18 cellular contexts compared by ENCODE assay signal in genomic region chr1:164671597-164672327, GRCh38.
DNase-seq lines count a peak whose midpoint lies in the region; ATAC-seq, FAIRE-seq and TF ChIP-seq lines count a peak whose summit lies in the region.
"Had no signal": no experiment of that assay in that cellular context is flagged by ENCODE, and none has a peak within 500 bp of the region (broad histone marks: within the 10 kb centered on the region; RNA-seq: fewer than 3 reads in every experiment).

No MANE protein-coding gene starts in this region.

- no peak overlapping the region for H2AFZ ChIP-seq in H1 (ENCODE audit: low read length)

- TF ChIP-seq RAD21 in A549 (conservative IDR thresholded peaks at IDR 0.05 in 1 of 2, IDR thresholded peaks at IDR 0.05 in 1 of 2) (no peak), H1 (IDR thresholded peaks at IDR 0.05 in 1 of 2, conservative IDR thresholded peaks at IDR 0.05 in 1 of 2; ENCODE audit: low read depth in 2 of 2, low read length in 2 of 2) (no peak)

- H3K27ac Mint-ChIP-seq in T-helper 17 cell = no peak overlapping the region
- H3K27ac Mint-ChIP-seq: activated CD4-positive, alpha-beta T cell treated with anti-CD3 and anti-CD28 coated beads, Interleukin-2, amount 10 ng/mL, durations not matched to agents 7 days and 5 days; stimulated activated naive CD8-positive, alpha-beta T cell treated with anti-CD3 and anti-CD28 coated beads, Interleukin-15, Interleukin-2, amounts not matched to agents 100 ng/mL and 50 ng/mL, for 24 hours had no signal

- H4K20me1 ChIP-seq in H1 (replicated peaks in 1 of 2; ENCODE audit: control insufficient read depth in 1 of 2, insufficient read depth in 2 of 2, low read length in 2 of 2) = peaks cover 9 to 13% of the 10 kb centered on the region in 2 experiments

- TF ChIP-seq EP300 in A549 (IDR thresholded peaks at IDR 0.05) = no peak
- no peak for TF ChIP-seq EP300 in H1 (IDR thresholded peaks at IDR 0.05; ENCODE audit: borderline replicate concordance in 1 of 2, low read depth in 2 of 2, low read length in 2 of 2)

- no peaks in the 10 kb centered on the region for H3K27me3 ChIP-seq in H1 (replicated peaks in 1 of 4; ENCODE audit: control insufficient read depth in 3 of 4, extremely low read depth in 1 of 4, insufficient read depth in 3 of 4, low read length in 3 of 4)
- H3K27me3 ChIP-seq: heart right ventricle had no signal

- no peak overlapping the region for H3K4me3 Mint-ChIP-seq in T-helper 17 cell
- H3K4me3 Mint-ChIP-seq: activated CD4-positive, alpha-beta T cell treated with anti-CD3 and anti-CD28 coated beads, Interleukin-2, amount 10 ng/mL, durations not matched to agents 7 days and 5 days; activated T-cell treated with anti-CD3 and anti-CD28 coated beads, Interleukin-2, amount 50 U/mL, for 4 hours; stimulated activated naive CD8-positive, alpha-beta T cell treated with anti-CD3 and anti-CD28 coated beads, Interleukin-15, Interleukin-2, amounts not matched to agents 100 ng/mL and 50 ng/mL, for 24 hours had no signal

- no peak overlapping the region for H3K56ac ChIP-seq in H1 (replicated peaks; ENCODE audit: insufficient read length, low read depth, low read length)

- H3K14ac ChIP-seq in H1 (ENCODE audit: insufficient read length) = no peak overlapping the region

- H4K5ac ChIP-seq in H1 (ENCODE audit: insufficient read length, low read depth, low read length) = no peak overlapping the region

- peaks cover 14 to 96% of the 10 kb centered on the region in 2 experiments for H3K79me2 ChIP-seq in H1 (ENCODE audit: control insufficient read depth in 1 of 2, insufficient read depth in 2 of 2, low read length in 2 of 2)

- H3K4me3 ChIP-seq in A549 (no peak overlapping the region), H1 (ENCODE audit: extremely low read depth in 1 of 4, insufficient read depth in 2 of 4, low read depth in 3 of 4, low read length in 4 of 4) (no peak overlapping the region), mesodermal cell (ENCODE audit: extremely low read depth, insufficient read depth, low read length, poor library complexity, severe bottlenecking) (no peak overlapping the region)
- H3K4me3 ChIP-seq: heart right ventricle had no signal

- no peak for FAIRE-seq in A549 (lab: Jason Lieb, UNC)
- FAIRE-seq in H1 (lab: Jason Lieb, UNC) = peak; percentile 7

- H3K27me3 Mint-ChIP-seq in T-helper 17 cell = no peaks in the 10 kb centered on the region
- H3K27me3 Mint-ChIP-seq: activated CD4-positive, alpha-beta T cell treated with anti-CD3 and anti-CD28 coated beads, Interleukin-2, amount 10 ng/mL, durations not matched to agents 7 days and 5 days had no signal

- POLR2A ChIA-PET in A549 (lab: Yijun Ruan, JAX) (no interaction called here), H1 (lab: Charles Lee; ENCODE audit: partially characterized antibody) (interaction anchor here (0.6 kb wide), 1 partner anchor 40 kb away, joined by 3 read pairs; no protein-coding TSS in a partner anchor)

- H2BK5ac ChIP-seq in H1 (ENCODE audit: low read depth, low read length) = peak overlapping the region; percentile 63; the same call in 1 of the 2 replicates

- H4K91ac ChIP-seq in H1 (replicated peaks; ENCODE audit: insufficient read length, low read length) = no peak overlapping the region

- no peak overlapping the region for H2BK120ac ChIP-seq in H1 (replicated peaks; ENCODE audit: low read depth, low read length)

- TF ChIP-seq CTCF in A549 (IDR thresholded peaks at IDR 0.05) (no peak), H1 (IDR thresholded peaks at IDR 0.05; ENCODE audit: control extremely low read depth in 1 of 3, insufficient read depth in 1 of 3, low read depth in 1 of 3, low read length in 3 of 3) (no peak)

- no peak overlapping the region for H3K4ac ChIP-seq in H1 (replicated peaks; ENCODE audit: insufficient read length, low read depth, low read length)

- H3K36me3 Mint-ChIP-seq in T-helper 17 cell (ENCODE audit: low read depth) = no peaks in the 10 kb centered on the region

- peaks cover 16% of the 10 kb centered on the region for H3K79me1 ChIP-seq in H1 (ENCODE audit: low read depth, low read length)

- no peak overlapping the region; the same call in 1 of the 2 replicates for H2AK5ac ChIP-seq in H1 (ENCODE audit: low read depth, low read length)

- H3K4me1 ChIP-seq in A549 (peaks cover 47% of the 10 kb centered on the region), H1 (replicated peaks in 1 of 4; ENCODE audit: control insufficient read depth in 3 of 4, insufficient read depth in 4 of 4, low read length in 3 of 4) (peaks cover 5 to 24% (median 17%) of the 10 kb centered on the region in 4 experiments; a peak in 5 of 7 replicates), mesodermal cell (ENCODE audit: control insufficient read depth, insufficient read depth, low read length, poor library complexity, severe bottlenecking) (peaks cover 16% of the 10 kb centered on the region)

- H2BK15ac ChIP-seq in H1 (ENCODE audit: low read length) = no peak overlapping the region

- ATAC-seq in A549 (peak in 1 of 2 experiments; percentile 49; a peak in 3 of 6 replicates), HG02973 (IDR thresholded peaks at IDR 0.05; ENCODE audit: unreplicated experiment) (no peak), T-helper 17 cell (no peak)
- ATAC-seq: activated T-cell treated with anti-CD3 and anti-CD28 coated beads, Interleukin-2, amount 50 U/mL, for 4 hours had no signal

- no peak for DNase-seq in A549 (ENCODE audit: low read depth in 1 of 2, low spot score in 1 of 2)
- DNase-seq in HCEC 1CT = peak; percentile 2
- DNase-seq in H1 (ENCODE audit: low read depth in 1 of 2, low spot score in 2 of 2) = no peak
- no peak for DNase-seq in NCI-H1436 treated with DMSO at 0.1 percent for 48 hours (lab: John Stamatoyannopoulos, UW)
- no peak for DNase-seq in NCI-H2029 treated with DMSO at 0.1 percent for 48 hours (lab: John Stamatoyannopoulos, UW)
- DNase-seq in T-helper 17 cell = no peak
- DNase-seq: activated CD4-positive, alpha-beta T cell treated with anti-CD3 and anti-CD28 coated beads, Interleukin-2, amount 10 ng/mL, durations not matched to agents 7 days and 5 days; activated T-cell treated with anti-CD3 and anti-CD28 coated beads, Interleukin-2, amount 50 U/mL, for 4 hours; heart right ventricle; KG1; NCI-H1105 treated with DMSO at 0.1 percent for 48 hours; NCI-H226; posterior cingulate gyrus; SIG-M5; T1000 had no signal

- CTCF ChIA-PET in A549 (lab: Yijun Ruan, JAX) (interaction anchor here (0.6 to 0.7 kb wide), 3 partner anchors 15 to 151 kb away, joined by 3 read pairs; no protein-coding TSS in a partner anchor), H1 (lab: Charles Lee; ENCODE audit: partially characterized antibody) (interaction anchor here (0.9 to 5.9 kb wide), 10 partner anchors 17 to 1110 kb away, joined by 3 to 56 read pairs (median 4); no protein-coding TSS in a partner anchor)

- peak overlapping the region; percentile 63 to 75 for H3K27ac ChIP-seq in A549
- H3K27ac ChIP-seq in H1 (ENCODE audit: low read depth, low read length) = no peak overlapping the region
- H3K27ac ChIP-seq in mesodermal cell (ENCODE audit: low read depth, low read length, severe bottlenecking) = peak overlapping the region; percentile 54

- H3K36me3 ChIP-seq in H1 (ENCODE audit: control insufficient read depth in 2 of 4, insufficient read depth in 4 of 4, low read length in 3 of 4) (0 out of 8 replicates have a peak, but pooled peaks cover 0 to 3% (median 0%) of the 10 kb centered on the region in 4 experiments), mesodermal cell (ENCODE audit: control insufficient read depth, insufficient read depth, low read length) (no peaks in the 10 kb centered on the region)

- no peak overlapping the region for H3K18ac ChIP-seq in H1 (ENCODE audit: extremely low read depth, low read length)

- 49% methylated on average over 6 of the region's 6 CpGs for WGBS in A549 (ENCODE audit: missing lambda C conversion rate)
- WGBS in H1 (ENCODE audit: extremely low coverage in 1 of 2, insufficient coverage in 1 of 2, insufficient read length in 1 of 2, insufficient replicate concordance in 2 of 2, low coverage in 1 of 2, low lambda C conversion rate in 2 of 2, missing lambda C conversion rate in 1 of 2), 2 experiments = 73% methylated on average over 6 of the region's 6 CpGs; no CpG with 5 or more reads in 1 of the 2 experiments
- 60 to 66% methylated on average over 3 to 5 of the region's 6 CpGs for WGBS in mesodermal cell (ENCODE audit: insufficient coverage in 2 of 2), 2 experiments

- H3K23me2 ChIP-seq in H1 (ENCODE audit: low read depth, low read length) = no peaks in the 10 kb centered on the region

- 0 out of 2 replicates have a peak overlapping the region, but pooled peaks have one; percentile 29 for H2BK12ac ChIP-seq in H1 (ENCODE audit: low read depth, low read length)

- no peak overlapping the region for H3K9ac ChIP-seq in H1 (replicated peaks in 1 of 4; ENCODE audit: extremely low read depth in 1 of 4, low read depth in 3 of 4, low read length in 3 of 4)

- H3K9me3 ChIP-seq in A549 (no peaks in the 10 kb centered on the region), H1 (ENCODE audit: insufficient read depth in 2 of 2, low read depth in 1 of 2, low read length in 1 of 2) (no peaks in the 10 kb centered on the region), mesodermal cell (ENCODE audit: control insufficient read depth, low read length) (no peaks in the 10 kb centered on the region), T-helper 17 cell (ENCODE audit: control insufficient read depth, low read length, poor library complexity, severe bottlenecking) (no peaks in the 10 kb centered on the region)

- no peak overlapping the region for H4K8ac ChIP-seq in H1 (ENCODE audit: extremely low read depth, insufficient read depth, low read length)

- peak overlapping the region; percentile 47 for H3K4me2 ChIP-seq in A549
- H3K4me2 ChIP-seq in H1 (ENCODE audit: insufficient read depth in 1 of 2, low read depth in 2 of 2, low read length in 2 of 2) = peak overlapping the region; percentile 6 to 54; a peak in 3 of 4 replicates

- TF ChIP-seq POLR2A in A549 (IDR thresholded peaks at IDR 0.05; ENCODE audit: low read length) (no peak), H1 (IDR thresholded peaks at IDR 0.05; ENCODE audit: control extremely low read depth in 1 of 2, low read depth in 2 of 2, low read length in 2 of 2) (no peak)

- peaks cover 4% of the 10 kb centered on the region for H3K4me1 Mint-ChIP-seq in T-helper 17 cell

- no peak overlapping the region for H3K23ac ChIP-seq in H1 (ENCODE audit: insufficient read length)

- no peak overlapping the region for H2BK20ac ChIP-seq in H1 (ENCODE audit: low read length)

TF ChIP-seq in A549, 52 proteins besides CTCF, POLR2A, EP300 and RAD21 (continues in another document):
- no peak for TF ChIP-seq CHD4 (IDR thresholded peaks at IDR 0.05; ENCODE audit: borderline replicate concordance)

TF ChIP-seq in H1, 55 proteins besides CTCF, POLR2A, EP300 and RAD21 (continues in another document):
- TF ChIP-seq RNF2 (IDR thresholded peaks at IDR 0.05; ENCODE audit: borderline replicate concordance, low read depth, low read length, missing control alignments, poor library complexity, severe bottlenecking) (no peak), HDAC2 (IDR thresholded peaks at IDR 0.05; ENCODE audit: borderline replicate concordance in 1 of 2, low read depth in 2 of 2, low read length in 2 of 2) (no peak), CREB1 (IDR thresholded peaks at IDR 0.05) (no peak), GABPA (IDR thresholded peaks at IDR 0.05; ENCODE audit: borderline replicate concordance, insufficient read depth, low read length) (no peak), KDM1A (IDR thresholded peaks at IDR 0.05; ENCODE audit: borderline replicate concordance, low read length) (no peak), BACH1 (IDR thresholded peaks at IDR 0.05; ENCODE audit: low read length) (no peak)
